In the genomic region with DNA sequence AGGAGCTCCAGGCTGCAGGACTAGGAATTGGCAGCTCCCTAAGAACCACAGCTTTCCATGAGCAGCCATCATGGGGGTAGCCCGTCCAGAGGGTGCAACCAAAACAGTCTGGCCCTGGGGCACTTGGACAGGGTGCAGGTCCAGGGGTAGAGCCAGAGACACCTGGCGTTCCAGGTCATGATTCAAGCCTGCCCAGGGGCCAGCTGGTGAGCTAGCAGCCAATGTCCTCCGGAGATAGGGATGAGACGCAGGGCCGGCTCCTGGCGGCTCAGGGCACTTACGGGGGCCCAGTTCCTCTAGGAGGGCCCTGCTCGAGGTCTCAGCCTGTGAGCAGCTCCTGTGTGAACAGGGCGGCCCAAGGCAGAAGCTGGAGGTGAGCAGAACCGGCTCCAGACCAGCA, we compare ENCODE assay signal across 21 cellular contexts. TPM values are rescaled to one million over a fixed set of nuclear protein-coding genes. Genes with fewer than 3 reads are reported as not detected.
A peak's percentile ranks its signal among the peaks of the same experiment; 100 is the strongest.
DNase-seq lines count a peak whose midpoint lies in the region; ATAC-seq, FAIRE-seq and TF ChIP-seq lines count a peak whose summit lies in the region.
"Had no signal": no experiment of that assay in that cellular context is flagged by ENCODE, and none has a peak within 500 bp of the region (broad histone marks: within the 10 kb centered on the region; RNA-seq: fewer than 3 reads in every experiment).

No MANE protein-coding gene starts in this region.

- no peak overlapping the region for H3K4me3 ChIP-seq in prostate gland
- H3K4me3 ChIP-seq: gastrocnemius medialis had no signal

- H3K27ac ChIP-seq in C4-2B: peak overlapping the region; percentile 98
- H3K27ac ChIP-seq in RWPE1: peak overlapping the region; percentile 99
- H3K27ac ChIP-seq in prostate gland: peak overlapping the region; percentile 87 to 95
- H3K27ac ChIP-seq: gastrocnemius medialis had no signal

- CTCF ChIA-PET in RWPE1 (lab: Yijun Ruan, JAX): interaction anchor here (0.9 to 2.1 kb wide), 5 partner anchors 18 to 65 kb away, joined by 3 to 9 read pairs (median 4); no protein-coding TSS in a partner anchor
- CTCF ChIA-PET in GM10248 (lab: Yijun Ruan, JAX): interaction anchor here (1.0 to 4.9 kb wide), 4 partner anchors 8 to 26 kb away, joined by 4 to 17 read pairs (median 6); no protein-coding TSS in a partner anchor

- H3K27me3 ChIP-seq in prostate gland (replicated peaks; ENCODE audit: insufficient read depth): no peaks in the 10 kb centered on the region

- 82% methylated on average over 10 of the region's 10 CpGs for WGBS in prostate gland

- TF ChIP-seq CTCF in C4-2B (conservative IDR thresholded peaks at IDR 0.05) (no peak), RWPE1 (conservative IDR thresholded peaks at IDR 0.05; ENCODE audit: low read depth) (no peak), prostate gland (IDR thresholded peaks at IDR 0.05) (no peak), GM10248 (IDR thresholded peaks at IDR 0.05; ENCODE audit: control extremely low read depth, extremely low read depth, low read depth, missing control alignments) (no peak)

- peaks cover 56% of the 10 kb centered on the region for H3K4me1 ChIP-seq in prostate gland (replicated peaks)

- TF ChIP-seq POLR2A in prostate gland (IDR thresholded peaks at IDR 0.05): no peak

- H3K9me3 ChIP-seq in prostate gland: no peaks in the 10 kb centered on the region
- H3K9me3 ChIP-seq: gastrocnemius medialis had no signal

- H3K36me3 ChIP-seq in prostate gland: no peaks in the 10 kb centered on the region
- H3K36me3 ChIP-seq: gastrocnemius medialis had no signal

- FAIRE-seq in RCC 7860 (lab: Jason Lieb, UNC): no peak
- FAIRE-seq: GM12892 had no signal

- ATAC-seq in left lobe of liver (peak; percentile 35), HG03139 (IDR thresholded peaks at IDR 0.05; ENCODE audit: unreplicated experiment) (no peak)
- ATAC-seq: gastrocnemius medialis, left ventricle myocardium superior, T-cell had no signal

- POLR2A ChIA-PET in RWPE1 (lab: Yijun Ruan, JAX; ENCODE audit: low non-redundant PET): no interaction called here
- POLR2A ChIA-PET in GM10248 (lab: Yijun Ruan, JAX): no interaction called here

- intact Hi-C loops in prostate gland (cut with DNase I): no loop called here

- DNase-seq in RWPE1 (ENCODE audit: low spot score) (no peak), left lobe of liver (ENCODE audit: low spot score) (peak; percentile 68), prostate gland (ENCODE audit: low spot score) (no peak), GM10248 (ENCODE audit: extremely low spot score) (no peak), DMS153 treated with DMSO at 0.1 percent for 48 hours (lab: John Stamatoyannopoulos, UW; ENCODE audit: unreplicated experiment) (no peak), RCC 7860 (ENCODE audit: low spot score) (no peak)
- DNase-seq: ACHN; activated CD4-positive, alpha-beta T cell treated with anti-CD3 and anti-CD28 coated beads, Interleukin-2, amount 10 ng/mL, durations not matched to agents 7 days and 5 days; activated effector memory CD4-positive, alpha-beta T cell treated with anti-CD3 and anti-CD28 coated beads, Interleukin-2, amount 50 U/mL, for 16 hours; DMS53; gastrocnemius medialis; HFFc6; left ventricle myocardium superior; naive B cell; NCI-H1105; NCI-H524; SIG-M5; T-cell had no signal

RNA-seq across cellular contexts. Expression of a gene that starts 22.1 kb away (rescaled TPM):
- total RNA-seq in left lobe of liver (67.8 TPM), prostate gland (100 to 1,000 TPM; 156 to 202 TPM)

RNA-seq across cellular contexts. Expression of a gene that starts 40.6 kb away (rescaled TPM):
- total RNA-seq in left lobe of liver: 0.50 TPM
- total RNA-seq in prostate gland: 1 to 10 TPM; 4.3 to 7.6 TPM

RNA-seq across cellular contexts. Expression of a gene that starts 48.8 kb away (rescaled TPM):
- total RNA-seq in left lobe of liver (68.9 TPM), prostate gland (100 to 1,000 TPM; 165 to 211 TPM)

RNA-seq across cellular contexts. Expression of a gene that starts 56.6 kb away (rescaled TPM):
- total RNA-seq in left lobe of liver (8.3 TPM), prostate gland (10 to 100 TPM; 15.0 to 19.1 TPM)

RNA-seq across cellular contexts. Expression of a gene that starts 56.7 kb away (rescaled TPM):
- total RNA-seq in left lobe of liver: 10.4 TPM
- total RNA-seq in prostate gland: 10 to 100 TPM; 11.6 to 30.3 TPM
